22 cellular contexts compared by ENCODE assay signal in genomic region chr1:152904688-152905440, GRCh38. TPM values are rescaled to one million over a fixed set of nuclear protein-coding genes. Genes with fewer than 3 reads are reported as not detected.
"Had no signal": no experiment of that assay in that cellular context is flagged by ENCODE, and none has a peak within 500 bp of the region (broad histone marks: within the 10 kb centered on the region; RNA-seq: fewer than 3 reads in every experiment).

No MANE protein-coding gene starts in this region.

- H3K4me1 Mint-ChIP-seq: brain, mesothelial cell of epicardium had no signal

- H3K4me3 Mint-ChIP-seq: activated CD4-positive, alpha-beta memory T cell treated with anti-CD3 and anti-CD28 coated beads for 36 hours; brain; central memory CD8-positive, alpha-beta T cell; mesothelial cell of epicardium; natural killer cell treated with Interleukin-12 subunit alpha and Interleukin-12 subunit beta and Interleukin-15 and Interleukin-18, amount 100 ng/mL, for 72 hours had no signal

- H3K9me3 Mint-ChIP-seq: activated CD4-positive, alpha-beta memory T cell treated with anti-CD3 and anti-CD28 coated beads for 36 hours; central memory CD8-positive, alpha-beta T cell; natural killer cell treated with Interleukin-12 subunit alpha and Interleukin-12 subunit beta and Interleukin-15 and Interleukin-18, amount 100 ng/mL, for 72 hours had no signal

- H3K4me3 ChIP-seq: coronary artery, hepatocyte, lower lobe of right lung, right lobe of liver, smooth muscle cell, thyroid gland had no signal

- H3K4me1 ChIP-seq: lower lobe of right lung, parathyroid adenoma, right lobe of liver, thyroid gland had no signal

- H3K36me3 ChIP-seq: lower lobe of right lung, right lobe of liver, thyroid gland, WERI-Rb-1 had no signal

- FAIRE-seq: islet of Langerhans had no signal

- H3K27ac ChIP-seq: coronary artery, hepatocyte, lower lobe of right lung, parathyroid adenoma, right lobe of liver, thyroid gland, WERI-Rb-1 had no signal

- H3K27me3 ChIP-seq: hepatocyte, right lobe of liver, thyroid gland had no signal

- H3K27ac Mint-ChIP-seq: activated CD4-positive, alpha-beta memory T cell treated with anti-CD3 and anti-CD28 coated beads for 36 hours; brain; mesothelial cell of epicardium; natural killer cell treated with Interleukin-12 subunit alpha and Interleukin-12 subunit beta and Interleukin-15 and Interleukin-18, amount 100 ng/mL, for 72 hours had no signal

- DNase-seq: activated CD4-positive, alpha-beta memory T cell treated with anti-CD3 and anti-CD28 coated beads for 36 hours; activated CD4-positive, alpha-beta T cell treated with anti-CD3 and anti-CD28 coated beads for 1 hour; activated naive CD4-positive, alpha-beta T cell; activated T-cell treated with anti-CD3 and anti-CD28 coated beads for 4 hours; foreskin fibroblast; lower lobe of right lung; right lobe of liver; stimulated activated CD4-positive, alpha-beta T cell treated with anti-CD3 and anti-CD28 coated beads, Interleukin-4, amount 100 ng/mL, for 1 hour; SW 1271; T-helper 2 cell; thyroid gland; WERI-Rb-1 had no signal

- ATAC-seq: lower lobe of right lung; natural killer cell treated with Interleukin-12 subunit alpha and Interleukin-12 subunit beta and Interleukin-15 and Interleukin-18, amount 100 ng/mL, for 72 hours; right lobe of liver had no signal

- H3K36me3 Mint-ChIP-seq: activated CD4-positive, alpha-beta memory T cell treated with anti-CD3 and anti-CD28 coated beads for 36 hours; brain; mesothelial cell of epicardium; natural killer cell treated with Interleukin-12 subunit alpha and Interleukin-12 subunit beta and Interleukin-15 and Interleukin-18, amount 100 ng/mL, for 72 hours had no signal

RNA-seq across cellular contexts. Expression of gene IVL, which starts 3.5 kb away (rescaled TPM):
- total RNA-seq: activated CD4-positive, alpha-beta memory T cell treated with anti-CD3 and anti-CD28 coated beads for 36 hours; hepatocyte; natural killer cell treated with Interleukin-12 subunit alpha and Interleukin-12 subunit beta and Interleukin-15 and Interleukin-18, amount 100 ng/mL, for 72 hours; right lobe of liver; thyroid gland had no signal
- polyA plus RNA-seq: hepatocyte had no signal

RNA-seq across cellular contexts. Expression of gene SMCP, which starts 26.7 kb away (rescaled TPM):
- total RNA-seq: activated CD4-positive, alpha-beta memory T cell treated with anti-CD3 and anti-CD28 coated beads for 36 hours; hepatocyte; lower lobe of right lung; mesothelial cell of epicardium; natural killer cell treated with Interleukin-12 subunit alpha and Interleukin-12 subunit beta and Interleukin-15 and Interleukin-18, amount 100 ng/mL, for 72 hours; right lobe of liver; smooth muscle cell; urinary bladder had no signal
- polyA plus RNA-seq: hepatocyte, smooth muscle cell, urinary bladder had no signal

RNA-seq across cellular contexts. Expression of gene SPRR5, which starts 42.1 kb away (rescaled TPM):
- total RNA-seq: activated CD4-positive, alpha-beta memory T cell treated with anti-CD3 and anti-CD28 coated beads for 36 hours; hepatocyte; lower lobe of right lung; mesothelial cell of epicardium; natural killer cell treated with Interleukin-12 subunit alpha and Interleukin-12 subunit beta and Interleukin-15 and Interleukin-18, amount 100 ng/mL, for 72 hours; right lobe of liver; thyroid gland; urinary bladder had no signal
- polyA plus RNA-seq: hepatocyte, smooth muscle cell, urinary bladder had no signal

RNA-seq across cellular contexts. Expression of gene LCE7A, which starts 45.1 kb away (rescaled TPM):
- total RNA-seq: activated CD4-positive, alpha-beta memory T cell treated with anti-CD3 and anti-CD28 coated beads for 36 hours; hepatocyte; lower lobe of right lung; mesothelial cell of epicardium; natural killer cell treated with Interleukin-12 subunit alpha and Interleukin-12 subunit beta and Interleukin-15 and Interleukin-18, amount 100 ng/mL, for 72 hours; right lobe of liver; smooth muscle cell; thyroid gland; urinary bladder had no signal
- polyA plus RNA-seq: hepatocyte, smooth muscle cell, urinary bladder had no signal
